In the genomic region with DNA sequence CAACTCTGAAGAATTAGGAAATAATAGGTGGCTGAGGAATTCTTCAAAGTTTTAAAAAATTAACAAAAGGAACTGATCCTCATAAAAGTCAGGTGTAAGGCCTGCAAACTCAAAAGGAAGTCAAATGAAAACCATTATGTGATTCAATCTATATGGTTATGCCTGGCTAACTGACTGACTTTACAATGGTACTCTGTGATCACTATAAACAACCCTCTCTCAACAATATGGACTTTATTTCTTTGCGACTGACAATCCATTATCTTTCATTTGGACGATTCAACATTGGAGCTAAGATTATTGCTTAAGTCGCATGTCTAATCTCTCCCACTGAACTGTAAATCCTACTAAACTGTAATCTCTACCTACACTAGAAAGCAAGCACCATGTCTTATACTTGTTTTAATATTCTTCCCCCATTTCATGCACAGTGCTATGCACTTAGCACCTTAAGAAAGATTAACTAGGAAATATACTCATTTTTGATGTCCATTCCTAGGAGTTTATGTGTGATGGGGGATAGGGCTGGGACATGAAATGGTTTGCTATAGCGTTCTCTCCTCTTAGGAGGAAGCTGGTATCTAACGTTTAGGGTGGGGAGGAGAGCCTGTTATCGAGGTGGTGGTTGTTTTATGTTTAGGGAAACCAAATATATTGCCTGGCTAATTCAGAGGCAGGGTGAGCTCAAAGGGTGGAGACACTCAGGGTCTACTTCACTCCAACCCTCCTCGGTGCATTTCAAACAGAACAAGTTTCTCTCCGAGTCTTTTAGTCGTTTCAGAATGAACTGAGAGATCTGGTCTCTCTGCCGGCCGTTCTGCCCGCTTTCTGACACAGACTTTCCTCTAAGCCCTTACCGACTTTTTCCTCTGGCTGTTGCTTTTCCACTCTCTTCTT, we compare ENCODE assay signal across 8 cellular contexts.
DNase-seq lines count a peak whose midpoint lies in the region; ATAC-seq and TF ChIP-seq lines count a peak whose summit lies in the region.

No MANE protein-coding gene starts in this region.

- peak overlapping the region; percentile 97 for H3K4me3 ChIP-seq in retinal pigment epithelial cell (ENCODE audit: low read length)

- peak; percentile 8 for DNase-seq in NCI-H2227 (lab: John Stamatoyannopoulos, UW; ENCODE audit: unreplicated experiment)
- DNase-seq in NCI-H2227 treated with DMSO at 0.1 percent for 48 hours (lab: John Stamatoyannopoulos, UW), result no peak
- DNase-seq in NOMO-1 (lab: John Stamatoyannopoulos, UW; ENCODE audit: unreplicated experiment in 2 of 2), result peak; percentile 27 to 33
- DNase-seq in amniotic stem cell (lab: John Stamatoyannopoulos, UW), result peak; percentile 21
- DNase-seq in hepatic stellate cell (ENCODE audit: low spot score), result peak; percentile 29
- DNase-seq in retinal pigment epithelial cell (ENCODE audit: low read depth), result no peak

- ATAC-seq in GM21423 (IDR thresholded peaks at IDR 0.05; ENCODE audit: unreplicated experiment) (no peak), HG03196 (IDR thresholded peaks at IDR 0.05; ENCODE audit: unreplicated experiment) (no peak)

- no peak for TF ChIP-seq CTCF in retinal pigment epithelial cell (conservative IDR thresholded peaks at IDR 0.05; ENCODE audit: low read depth, low read length)

Comparison
In these comparisons a context has a peak if more than half of its experiments do, and no peak if none do; other contexts are left out.
1. DNase-seq: peak in NCI-H2227 (single experiment), NOMO-1 (2 of 2), amniotic stem cell (single experiment) and hepatic stellate cell (single experiment); none in NCI-H2227 treated with DMSO at 0.1 percent for 48 hours (single experiment) and retinal pigment epithelial cell (single experiment).